Comparison of ENCODE assay signal across 2 cellular contexts in genomic region chr9:95923794-95924193, GRCh38.
TF ChIP-seq lines count a peak whose summit lies in the region.

No MANE protein-coding gene starts in this region.

TF ChIP-seq in H1, 55 proteins besides CTCF, POLR2A, EP300 and RAD21:
- TF ChIP-seq NRF1 (IDR thresholded peaks at IDR 0.05; ENCODE audit: low read depth, low read length) (no peak), ATF2 (IDR thresholded peaks at IDR 0.05; ENCODE audit: low read length) (no peak), CREB1 (IDR thresholded peaks at IDR 0.05) (no peak), KDM1A (IDR thresholded peaks at IDR 0.05; ENCODE audit: borderline replicate concordance, low read length) (no peak), SIRT6 (IDR thresholded peaks at IDR 0.05; ENCODE audit: low read length) (no peak), SAP30 (IDR thresholded peaks at IDR 0.05; ENCODE audit: insufficient read depth, insufficient replicate concordance, low read length) (no peak), YY1 (IDR thresholded peaks at IDR 0.05; ENCODE audit: low read depth, low read length) (no peak), RFX5 (IDR thresholded peaks at IDR 0.05; ENCODE audit: borderline replicate concordance, low read depth, low read length) (peak; percentile 44; the same call in 1 of the 2 replicates)

TF ChIP-seq in HepG2, 621 proteins besides CTCF, POLR2A, EP300 and RAD21 (continues in another document):
- TF ChIP-seq HOXD1 (CRISPR knock-in tag; IDR thresholded peaks at IDR 0.05) (no peak), ZNF800 (CRISPR knock-in tag; IDR thresholded peaks at IDR 0.05) (no peak), IKZF4 (CRISPR knock-in tag; IDR thresholded peaks at IDR 0.05; ENCODE audit: borderline replicate concordance, low read depth, not compliant biosample characterization) (no peak), SIN3A (IDR thresholded peaks at IDR 0.05; ENCODE audit: borderline replicate concordance, low read depth, low read length) (no peak), ZNF720 (CRISPR knock-in tag; IDR thresholded peaks at IDR 0.05) (no peak), CSRNP1 (CRISPR knock-in tag; IDR thresholded peaks at IDR 0.05) (no peak), TARDBP (CRISPR knock-in tag; IDR thresholded peaks at IDR 0.05) (no peak), PHB2 (IDR thresholded peaks at IDR 0.05; ENCODE audit: partially characterized antibody) (no peak), FOXK2 (IDR thresholded peaks at IDR 0.05) (no peak), ZZZ3 (CRISPR knock-in tag; IDR thresholded peaks at IDR 0.05; ENCODE audit: borderline replicate concordance) (no peak), RBM39 (IDR thresholded peaks at IDR 0.05; ENCODE audit: low read depth, low read length, poor library complexity, severe bottlenecking) (no peak), ZNF605 (CRISPR knock-in tag; IDR thresholded peaks at IDR 0.05) (no peak), ETV6 (CRISPR knock-in tag; conservative IDR thresholded peaks at IDR 0.05) (no peak), MTF2 (CRISPR knock-in tag; IDR thresholded peaks at IDR 0.05; ENCODE audit: borderline replicate concordance) (no peak), ZUFSP (CRISPR knock-in tag; IDR thresholded peaks at IDR 0.05; ENCODE audit: borderline replicate concordance) (no peak), ZFP1 (CRISPR knock-in tag; IDR thresholded peaks at IDR 0.05) (no peak), ZNF451 (CRISPR knock-in tag; IDR thresholded peaks at IDR 0.05) (no peak), ZEB1 (IDR thresholded peaks at IDR 0.05; ENCODE audit: insufficient replicate concordance, low read depth) (no peak), PREB (CRISPR knock-in tag; IDR thresholded peaks at IDR 0.05) (no peak), ZNF512B (CRISPR knock-in tag; IDR thresholded peaks at IDR 0.05; ENCODE audit: borderline replicate concordance) (no peak), THRA (CRISPR knock-in tag; IDR thresholded peaks at IDR 0.05; ENCODE audit: borderline replicate concordance) (0 out of 2 replicates have a peak, but pooled peaks have one; percentile 45), ZNF597 (CRISPR knock-in tag; IDR thresholded peaks at IDR 0.05) (no peak), FOXK1 (CRISPR knock-in tag; IDR thresholded peaks at IDR 0.05; ENCODE audit: borderline replicate concordance, low read depth) (no peak), DRAP1 (CRISPR knock-in tag; IDR thresholded peaks at IDR 0.05) (no peak), GTF3A (CRISPR knock-in tag; conservative IDR thresholded peaks at IDR 0.05) (no peak), FLYWCH1 (CRISPR knock-in tag; IDR thresholded peaks at IDR 0.05) (no peak), STAG1 (CRISPR knock-in tag; IDR thresholded peaks at IDR 0.05) (no peak), BRD4 (CRISPR knock-in tag; IDR thresholded peaks at IDR 0.05) (no peak), ZNF34 (CRISPR knock-in tag; IDR thresholded peaks at IDR 0.05; ENCODE audit: borderline replicate concordance) (no peak), LCORL (IDR thresholded peaks at IDR 0.05) (no peak), LCORL (CRISPR knock-in tag; IDR thresholded peaks at IDR 0.05) (no peak), ZNF224 (CRISPR knock-in tag; IDR thresholded peaks at IDR 0.05) (no peak), FUBP1 (CRISPR knock-in tag; IDR thresholded peaks at IDR 0.05; ENCODE audit: borderline replicate concordance) (no peak), ZNF883 (CRISPR knock-in tag; IDR thresholded peaks at IDR 0.05; ENCODE audit: not compliant biosample characterization) (no peak), TAF1 (CRISPR knock-in tag; IDR thresholded peaks at IDR 0.05) (no peak), ZBTB37 (CRISPR knock-in tag; IDR thresholded peaks at IDR 0.05) (no peak), ERF (CRISPR knock-in tag; IDR thresholded peaks at IDR 0.05) (peak; percentile 19; the same call in 1 of the 2 replicates), HNF4G (IDR thresholded peaks at IDR 0.05; ENCODE audit: borderline replicate concordance, low read depth, low read length) (0 out of 2 replicates have a peak, but pooled peaks have one; percentile 18), HNF4G (CRISPR knock-in tag; IDR thresholded peaks at IDR 0.05; ENCODE audit: borderline replicate concordance, low read depth) (no peak), ZNF761 (CRISPR knock-in tag; conservative IDR thresholded peaks at IDR 0.05) (no peak), KDM4B (CRISPR knock-in tag; IDR thresholded peaks at IDR 0.05) (no peak), TMF1 (CRISPR knock-in tag; IDR thresholded peaks at IDR 0.05; ENCODE audit: low read depth) (no peak), ZNF230 (CRISPR knock-in tag; IDR thresholded peaks at IDR 0.05) (no peak), NFE2 (CRISPR knock-in tag; IDR thresholded peaks at IDR 0.05) (no peak), FOXJ3 (CRISPR knock-in tag; IDR thresholded peaks at IDR 0.05; ENCODE audit: borderline replicate concordance) (peak; percentile 65; the same call in 1 of the 2 replicates), FOXC1 (CRISPR knock-in tag; IDR thresholded peaks at IDR 0.05; ENCODE audit: borderline replicate concordance) (no peak), TBP (CRISPR knock-in tag; IDR thresholded peaks at IDR 0.05) (no peak), ZNF354B (CRISPR knock-in tag; IDR thresholded peaks at IDR 0.05) (no peak)
